Comparison of ENCODE assay signal across 27 cellular contexts in genomic region chr9:93786204-93786603, GRCh38.
"Had no signal": no experiment of that assay in that cellular context is flagged by ENCODE, and none has a peak within 500 bp of the region (broad histone marks: within the 10 kb centered on the region; RNA-seq: fewer than 3 reads in every experiment).

No MANE protein-coding gene starts in this region.

- H3K9me3 ChIP-seq: testis, upper lobe of right lung, uterus, vagina had no signal

- FAIRE-seq: urothelium cell line had no signal

- H3K36me3 ChIP-seq: stomach, suprapubic skin, thoracic aorta, thyroid gland, tibial artery, tibial nerve, transverse colon, upper lobe of left lung, upper lobe of right lung, uterus, vagina had no signal

- DNase-seq: stimulated activated CD4-positive, alpha-beta T cell treated with anti-CD3 and anti-CD28 coated beads, Interleukin-2, amount 100 ng/mL, for 48 hours; stimulated activated CD4-positive, alpha-beta T cell treated with anti-CD3 and anti-CD28 coated beads, Interleukin-4, amount 100 ng/mL, for 1 hour; stimulated activated CD4-positive, alpha-beta T cell treated with anti-CD3 and anti-CD28 coated beads, Interleukin-4, amount 100 ng/mL, for 24 hours; stimulated activated CD4-positive, alpha-beta T cell treated with anti-CD3 and anti-CD28 coated beads, Interleukin-4, amount 100 ng/mL, for 4 hours; stimulated activated CD8-positive, alpha-beta memory T cell treated with anti-CD3 and anti-CD28 coated beads, Interleukin-4, amount 100 ng/mL, for 48 hours; stimulated activated naive B cell treated with anti-CD40 and anti-IgM and Interleukin-4, amounts not matched to agents 10 μg/mL and 1 μg/mL and 100 μg/mL, for 72 hours; stimulated activated naive CD4-positive, alpha-beta T cell; stimulated activated naive CD4-positive, alpha-beta T cell treated with Interleukin-2 at 50 U/mL for 16 hours; stimulated activated naive CD8-positive, alpha-beta T cell treated with anti-CD3 and anti-CD28 coated beads, Interleukin-15, amount 100 ng/mL, for 72 hours; stimulated activated naive CD8-positive, alpha-beta T cell treated with anti-CD3 and anti-CD28 coated beads, Interleukin-15, Interleukin-2, amounts not matched to agents 100 U/mL and 50 U/mL, for 24 hours; stomach; substantia nigra; testis; thyroid gland; tibial artery; transverse colon; trophoblast cell; upper lobe of left lung; upper lobe of right lung; uterus had no signal

- H3K4me3 ChIP-seq: stomach, suprapubic skin, testis, thoracic aorta, thyroid gland, tibial artery, tibial nerve, transverse colon, upper lobe of left lung, upper lobe of right lung, uterus, vagina had no signal

- H3K27ac ChIP-seq: stomach, suprapubic skin, testis, thoracic aorta, thyroid gland, tibial artery, tibial nerve, transverse colon, upper lobe of left lung, upper lobe of right lung, uterus, vagina had no signal

- ATAC-seq: stimulated activated effector memory CD8-positive, alpha-beta T cell treated with anti-CD3 and anti-CD28 coated beads, Interleukin-12 subunit alpha, Interleukin-12 subunit beta, amount 100 ng/mL, for 72 hours; stimulated activated memory B cell treated with anti-CD40 and anti-IgM and Interleukin-4, amounts not matched to agents 10 μg/mL and 1 μg/mL and 100 μg/mL, for 72 hours; stimulated activated naive B cell treated with anti-CD40 and anti-IgM and Interleukin-4, amounts not matched to agents 10 μg/mL and 1 μg/mL and 100 μg/mL, for 72 hours; stimulated activated naive CD8-positive, alpha-beta T cell treated with anti-CD3 and anti-CD28 coated beads, Interleukin-15, amount 100 ng/mL, for 72 hours; stimulated activated naive CD8-positive, alpha-beta T cell treated with anti-CD3 and anti-CD28 coated beads, Interleukin-15, Interleukin-2, amounts not matched to agents 100 U/mL and 50 U/mL, for 24 hours; upper lobe of right lung had no signal

- H3K4me1 ChIP-seq: stomach, suprapubic skin, testis, thyroid gland, tibial artery, tibial nerve, transverse colon, upper lobe of left lung, upper lobe of right lung, uterus, vagina had no signal

- H3K27me3 ChIP-seq: stomach, suprapubic skin, testis, thyroid gland, tibial artery, tibial nerve, upper lobe of left lung, upper lobe of right lung, uterus, vagina had no signal
